Comparison of ENCODE assay signal across 8 cellular contexts in genomic region chr1:1745651-1746565, GRCh38. TPM values are rescaled to one million over a fixed set of nuclear protein-coding genes. Genes with fewer than 3 reads are reported as not detected.
DNase-seq lines count a peak whose midpoint lies in the region; ATAC-seq and TF ChIP-seq lines count a peak whose summit lies in the region.
"Not testable (repeated sequence)": the region's sequence is repeated elsewhere in the genome, so short reads cannot be mapped to it uniquely, and the experiment has no call there.

No MANE protein-coding gene starts in this region.

- H3K4me3 ChIP-seq in CD8-positive, alpha-beta T cell (ENCODE audit: low read depth, low read length); HL-60 (replicated peaks; ENCODE audit: insufficient read depth, low read length): not testable (repeated sequence)
- peak overlapping the region; percentile 54; the same call in 1 of the 2 replicates for H3K4me3 ChIP-seq in PC-9
- H3K4me3 ChIP-seq in epithelial cell of esophagus (ENCODE audit: low read length), result peak overlapping the region; percentile 32

- H3K27me3 ChIP-seq in CD8-positive, alpha-beta T cell (ENCODE audit: insufficient read depth, low read length); HL-60 (ENCODE audit: insufficient read depth, poor library complexity, severe bottlenecking); PC-9 (ENCODE audit: insufficient read depth, low read depth): not testable (repeated sequence)

- H3K36me3 Mint-ChIP-seq in CD8-positive, alpha-beta T cell; activated T-cell treated with anti-CD3 and anti-CD28 coated beads, Interleukin-2, amount 50 U/mL, for 4 hours (ENCODE audit: insufficient read depth): not testable (repeated sequence)

- H3F3A ChIP-seq in PC-9 (ENCODE audit: insufficient read depth, low read depth), result not testable (repeated sequence)

- H3K4me3 Mint-ChIP-seq in CD8-positive, alpha-beta T cell, result peak overlapping the region; percentile 74
- peak overlapping the region; percentile 84 for H3K4me3 Mint-ChIP-seq in activated T-cell treated with anti-CD3 and anti-CD28 coated beads, Interleukin-2, amount 50 U/mL, for 4 hours

- not testable (repeated sequence) for BruUV-seq in PC-9 (replicated peaks; lab: Mats Ljungman, UMichigan)

- not testable (repeated sequence) for TF ChIP-seq CTCF in CD8-positive, alpha-beta T cell (IDR thresholded peaks at IDR 0.05); HL-60 (IDR thresholded peaks at IDR 0.05; ENCODE audit: insufficient read depth, low read length); PC-9 (conservative IDR thresholded peaks at IDR 0.05); epithelial cell of esophagus (IDR thresholded peaks at IDR 0.05; ENCODE audit: insufficient read depth, low read depth, low read length, missing control alignments)

- not testable (repeated sequence) for H3K9me2 ChIP-seq in PC-9 (ENCODE audit: insufficient read depth)

- not testable (repeated sequence) for H3K9me3 ChIP-seq in CD8-positive, alpha-beta T cell (ENCODE audit: low read length); PC-9 (ENCODE audit: insufficient read depth, low read depth)

- not testable (repeated sequence) for H3K79me2 ChIP-seq in PC-9 (ENCODE audit: low read depth)

- CTCF ChIA-PET in CD8-positive, alpha-beta T cell (lab: Charles Lee); PC-9 (lab: Charles Lee): not testable (repeated sequence)

- H4K20me1 ChIP-seq in PC-9 (ENCODE audit: insufficient read depth), result not testable (repeated sequence)

- POLR2A ChIA-PET in CD8-positive, alpha-beta T cell (lab: Charles Lee), result interaction anchor here (0.6 to 0.7 kb wide), 2 partner anchors 31 to 374 kb away, joined by 3 to 4 read pairs; no protein-coding TSS in a partner anchor
- POLR2A ChIA-PET in PC-9 (lab: Charles Lee; ENCODE audit: unreplicated experiment), result interaction anchor here (0.6 kb wide), 1 partner anchor 59 kb away, joined by 3 read pairs; no protein-coding TSS in a partner anchor

- intact Hi-C loops in CD8-positive, alpha-beta T cell (cut with DNase I, micrococcal nuclease), result loop anchor here in 1 of 2 experiments (5.0 kb wide), 1 partner anchor 54 kb away; the partner anchor contains the start of gene SLC35E2B
- intact Hi-C loops in PC-9 (cut with micrococcal nuclease; ENCODE audit: unreplicated experiment), result not testable (repeated sequence)

- peak overlapping the region; percentile 34; the same call in 1 of the 2 replicates for H3K4me2 ChIP-seq in PC-9

- peak overlapping the region; percentile 91 for H3K27ac Mint-ChIP-seq in CD8-positive, alpha-beta T cell

- H3K4me1 ChIP-seq in CD8-positive, alpha-beta T cell (ENCODE audit: insufficient read depth, low read length); PC-9 (replicated peaks; ENCODE audit: insufficient read depth): not testable (repeated sequence)

- ATAC-seq in CD8-positive, alpha-beta T cell, result peak; percentile 76
- peak; percentile 57 for ATAC-seq in GM21447 (IDR thresholded peaks at IDR 0.05; ENCODE audit: unreplicated experiment)
- ATAC-seq in activated T-cell treated with anti-CD3 and anti-CD28 coated beads, Interleukin-2, amount 50 U/mL, for 4 hours, result peak; percentile 72 to 76

- peak overlapping the region; percentile 76 for H3K27ac ChIP-seq in CD8-positive, alpha-beta T cell (ENCODE audit: low read depth, low read length)
- H3K27ac ChIP-seq in HL-60 (replicated peaks), result peak overlapping the region; percentile 52
- H3K27ac ChIP-seq in PC-9, result peak overlapping the region; percentile 96

- H3K9me3 Mint-ChIP-seq in CD8-positive, alpha-beta T cell; activated T-cell treated with anti-CD3 and anti-CD28 coated beads, Interleukin-2, amount 50 U/mL, for 4 hours: not testable (repeated sequence)

- H2AFZ ChIP-seq in PC-9, result not testable (repeated sequence)

- H3K4me1 Mint-ChIP-seq in CD8-positive, alpha-beta T cell (ENCODE audit: low read depth); activated T-cell treated with anti-CD3 and anti-CD28 coated beads, Interleukin-2, amount 50 U/mL, for 4 hours (ENCODE audit: low read depth): not testable (repeated sequence)

- not testable (repeated sequence) for H3K36me3 ChIP-seq in CD8-positive, alpha-beta T cell (ENCODE audit: insufficient read depth, low read length); PC-9 (ENCODE audit: low read depth)

- peak; percentile 74 to 98 (median 89) for DNase-seq in CD8-positive, alpha-beta T cell
- DNase-seq in HL-60 (ENCODE audit: low read depth in 1 of 2, low spot score in 1 of 2), result peak in 1 of 2 experiments; percentile 67
- peak; percentile 66 to 95 for DNase-seq in PC-9
- peak; percentile 71 for DNase-seq in activated T-cell treated with anti-CD3 and anti-CD28 coated beads, Interleukin-2, amount 50 U/mL, for 4 hours
- peak; percentile 42 for DNase-seq in epithelial cell of esophagus (ENCODE audit: low read depth)
- peak; percentile 76 for DNase-seq in midbrain (lab: John Stamatoyannopoulos, UW)
- DNase-seq in stimulated activated CD8-positive, alpha-beta memory T cell treated with anti-CD3 and anti-CD28 coated beads, Interleukin-12 subunit alpha, Interleukin-12 subunit beta, amount 100 ng/mL, for 4 hours (ENCODE audit: low read depth), result peak; percentile 61

- H3K27me3 Mint-ChIP-seq in CD8-positive, alpha-beta T cell (ENCODE audit: low read depth); activated T-cell treated with anti-CD3 and anti-CD28 coated beads, Interleukin-2, amount 50 U/mL, for 4 hours (ENCODE audit: low read depth): not testable (repeated sequence)

RNA-seq across cellular contexts. Expression of gene CDK11A, which starts 21.8 kb away (rescaled TPM):
- 100 to 1,000 TPM; 252 to 280 TPM for total RNA-seq in CD8-positive, alpha-beta T cell
- total RNA-seq in PC-9 (2021), result 36.2 and 42.2 TPM in 2 replicates
- 100 to 1,000 TPM in 2 of 3 donors, 10 to 100 TPM in 1; 90.1 to 143 (median 126) TPM for total RNA-seq in activated T-cell treated with anti-CD3 and anti-CD28 coated beads, Interleukin-2, amount 50 U/mL, for 4 hours

RNA-seq across cellular contexts. Expression of gene NADK, which starts 32.4 kb away (rescaled TPM):
- total RNA-seq in CD8-positive, alpha-beta T cell, result 10 to 100 TPM; 15.4 to 16.7 TPM
- 98.9 and 105 TPM in 2 replicates for total RNA-seq in PC-9 (2021)
- total RNA-seq in activated T-cell treated with anti-CD3 and anti-CD28 coated beads, Interleukin-2, amount 50 U/mL, for 4 hours, result 100 to 1,000 TPM in 2 of 3 donors, 10 to 100 TPM in 1; 98.7 to 108 (median 106) TPM

RNA-seq across cellular contexts. Expression of gene SLC35E2B, which starts 53.3 kb away (rescaled TPM):
- total RNA-seq in CD8-positive, alpha-beta T cell, result 10 to 100 TPM; 30.0 to 32.4 TPM
- 55.4 and 63.7 TPM in 2 replicates for total RNA-seq in PC-9 (2021)
- 10 to 100 TPM; 14.8 to 27.2 (median 20.2) TPM for total RNA-seq in activated T-cell treated with anti-CD3 and anti-CD28 coated beads, Interleukin-2, amount 50 U/mL, for 4 hours
